1 cellular context compared by ENCODE assay signal in genomic region chr3:171827836-171828458, GRCh38.
TF ChIP-seq lines count a peak whose summit lies in the region.

No MANE protein-coding gene starts in this region.

TF ChIP-seq in IMR-90, 13 proteins besides CTCF, POLR2A, EP300 and RAD21:
- TF ChIP-seq BHLHE40 (IDR thresholded peaks at IDR 0.05; ENCODE audit: low read depth, low read length) (no peak), MAZ (IDR thresholded peaks at IDR 0.05; ENCODE audit: borderline replicate concordance, low read depth, low read length) (no peak), CHD1 (IDR thresholded peaks at IDR 0.05; ENCODE audit: low read depth, low read length) (no peak), SMC3 (IDR thresholded peaks at IDR 0.05; ENCODE audit: low read depth, low read length) (no peak), RCOR1 (IDR thresholded peaks at IDR 0.05; ENCODE audit: insufficient replicate concordance, low read length) (no peak), RFX5 (IDR thresholded peaks at IDR 0.05; ENCODE audit: low read depth, low read length) (no peak), FOS (IDR thresholded peaks at IDR 0.05; ENCODE audit: low read depth, low read length) (no peak), MAFK (IDR thresholded peaks at IDR 0.05; ENCODE audit: low read depth, low read length) (no peak), NFE2L2 (IDR thresholded peaks at IDR 0.05; ENCODE audit: low read depth, low read length) (no peak), CEBPB (IDR thresholded peaks at IDR 0.05; ENCODE audit: low read depth, low read length) (no peak), MXI1 (IDR thresholded peaks at IDR 0.05; ENCODE audit: borderline replicate concordance, low read depth, low read length) (no peak)
- TF ChIP-seq, protein P1, sequence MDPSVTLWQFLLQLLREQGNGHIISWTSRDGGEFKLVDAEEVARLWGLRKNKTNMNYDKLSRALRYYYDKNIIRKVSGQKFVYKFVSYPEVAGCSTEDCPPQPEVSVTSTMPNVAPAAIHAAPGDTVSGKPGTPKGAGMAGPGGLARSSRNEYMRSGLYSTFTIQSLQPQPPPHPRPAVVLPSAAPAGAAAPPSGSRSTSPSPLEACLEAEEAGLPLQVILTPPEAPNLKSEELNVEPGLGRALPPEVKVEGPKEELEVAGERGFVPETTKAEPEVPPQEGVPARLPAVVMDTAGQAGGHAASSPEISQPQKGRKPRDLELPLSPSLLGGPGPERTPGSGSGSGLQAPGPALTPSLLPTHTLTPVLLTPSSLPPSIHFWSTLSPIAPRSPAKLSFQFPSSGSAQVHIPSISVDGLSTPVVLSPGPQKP (IDR thresholded peaks at IDR 0.05; ENCODE audit: borderline replicate concordance, low read depth, low read length) = no peak
- TF ChIP-seq, protein P2, sequence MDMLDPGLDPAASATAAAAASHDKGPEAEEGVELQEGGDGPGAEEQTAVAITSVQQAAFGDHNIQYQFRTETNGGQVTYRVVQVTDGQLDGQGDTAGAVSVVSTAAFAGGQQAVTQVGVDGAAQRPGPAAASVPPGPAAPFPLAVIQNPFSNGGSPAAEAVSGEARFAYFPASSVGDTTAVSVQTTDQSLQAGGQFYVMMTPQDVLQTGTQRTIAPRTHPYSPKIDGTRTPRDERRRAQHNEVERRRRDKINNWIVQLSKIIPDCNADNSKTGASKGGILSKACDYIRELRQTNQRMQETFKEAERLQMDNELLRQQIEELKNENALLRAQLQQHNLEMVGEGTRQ (IDR thresholded peaks at IDR 0.05; ENCODE audit: low read depth, low read length) = no peak
